1 cellular context compared by ENCODE assay signal in the genomic region with DNA sequence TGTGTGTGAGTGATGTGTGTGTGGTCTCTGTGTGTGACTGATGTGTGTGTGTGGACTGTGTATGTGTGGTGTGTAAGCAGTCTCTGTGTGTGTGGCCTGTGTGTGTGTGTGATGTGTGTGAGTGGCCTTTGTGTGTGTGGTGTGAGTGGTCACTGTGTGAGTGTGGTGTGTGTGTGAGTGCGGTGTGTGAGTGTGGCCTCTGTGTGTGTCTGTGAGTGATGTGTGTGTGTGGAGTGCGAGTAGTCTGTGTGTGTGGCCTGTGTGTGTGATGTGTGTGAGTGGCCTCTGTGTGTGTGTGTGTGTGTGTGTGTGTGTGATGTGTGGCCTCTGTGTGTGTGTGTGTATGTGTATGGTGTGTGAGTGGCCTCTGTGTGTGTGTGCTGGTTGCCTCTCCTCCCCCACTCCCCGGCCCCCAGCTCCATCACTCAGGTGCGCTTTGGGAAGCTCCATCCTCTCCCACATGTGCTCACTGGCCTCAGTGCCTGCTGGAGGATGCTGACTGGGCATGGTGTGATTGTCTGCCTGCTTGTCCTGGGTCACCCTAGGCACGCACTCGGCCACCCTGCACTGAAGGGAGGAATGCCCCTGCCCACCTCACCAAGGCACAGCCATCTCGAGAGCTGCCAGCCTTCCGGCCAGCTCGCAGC.
TF ChIP-seq lines count a peak whose summit lies in the region.

No MANE protein-coding gene starts in this region.

TF ChIP-seq in HEK293T, 16 proteins besides CTCF, POLR2A, EP300 and RAD21:
- TF ChIP-seq NFRKB (IDR thresholded peaks at IDR 0.05) (no peak), HDGF (IDR thresholded peaks at IDR 0.05; ENCODE audit: borderline replicate concordance) (no peak), FOXA1 (IDR thresholded peaks at IDR 0.05) (no peak), SUZ12 (IDR thresholded peaks at IDR 0.05) (no peak), ARNT (IDR thresholded peaks at IDR 0.05) (no peak), SP1 (IDR thresholded peaks at IDR 0.05) (no peak), TARDBP (IDR thresholded peaks at IDR 0.05) (peak; percentile 71)
- TF ChIP-seq, protein P1, sequence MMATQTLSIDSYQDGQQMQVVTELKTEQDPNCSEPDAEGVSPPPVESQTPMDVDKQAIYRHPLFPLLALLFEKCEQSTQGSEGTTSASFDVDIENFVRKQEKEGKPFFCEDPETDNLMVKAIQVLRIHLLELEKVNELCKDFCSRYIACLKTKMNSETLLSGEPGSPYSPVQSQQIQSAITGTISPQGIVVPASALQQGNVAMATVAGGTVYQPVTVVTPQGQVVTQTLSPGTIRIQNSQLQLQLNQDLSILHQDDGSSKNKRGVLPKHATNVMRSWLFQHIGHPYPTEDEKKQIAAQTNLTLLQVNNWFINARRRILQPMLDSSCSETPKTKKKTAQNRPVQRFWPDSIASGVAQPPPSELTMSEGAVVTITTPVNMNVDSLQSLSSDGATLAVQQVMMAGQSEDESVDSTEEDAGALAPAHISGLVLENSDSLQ (IDR thresholded peaks at IDR 0.05), result no peak
